ENCODE assay signal across 8 cellular contexts in genomic region chr2:221571108-221571390, GRCh38. TPM values are rescaled to one million over a fixed set of nuclear protein-coding genes. Genes with fewer than 3 reads are reported as not detected.
A peak's percentile ranks its signal among the peaks of the same experiment; 100 is the strongest.
DNase-seq lines count a peak whose midpoint lies in the region; ATAC-seq and TF ChIP-seq lines count a peak whose summit lies in the region.

No MANE protein-coding gene starts in this region.

- H3K4me1 Mint-ChIP-seq in CD4-positive, alpha-beta memory T cell = peaks cover 40 to 66% (median 54%) of the 10 kb centered on the region in 4 donors
- peaks cover 30 to 31% of the 10 kb centered on the region in 2 donors for H3K4me1 Mint-ChIP-seq in natural killer cell treated with Interleukin-12 subunit alpha and Interleukin-12 subunit beta and Interleukin-15 and Interleukin-18, amount 100 ng/mL, for 72 hours (ENCODE audit: low read depth in 2 of 2)

- no peaks in the 10 kb centered on the region for H3K9me3 ChIP-seq in CD4-positive, alpha-beta memory T cell (ENCODE audit: control insufficient read depth in 1 of 2, low read length in 2 of 2)
- H3K9me3 ChIP-seq in SJSA1 (replicated peaks) (no peaks in the 10 kb centered on the region), Karpas-422 (ENCODE audit: low read length) (no peaks in the 10 kb centered on the region)

- no peaks in the 10 kb centered on the region for H3K9me3 Mint-ChIP-seq in CD4-positive, alpha-beta memory T cell
- no peaks in the 10 kb centered on the region for H3K9me3 Mint-ChIP-seq in natural killer cell treated with Interleukin-12 subunit alpha and Interleukin-12 subunit beta and Interleukin-15 and Interleukin-18, amount 100 ng/mL, for 72 hours

- H3K79me2 ChIP-seq in Karpas-422 (ENCODE audit: low read length) = no peaks in the 10 kb centered on the region

- ATAC-seq in natural killer cell treated with Interleukin-12 subunit alpha and Interleukin-12 subunit beta and Interleukin-15 and Interleukin-18, amount 100 ng/mL, for 72 hours = no peak
- ATAC-seq in HG02973 (IDR thresholded peaks at IDR 0.05; ENCODE audit: unreplicated experiment) (no peak), HG02938 (IDR thresholded peaks at IDR 0.05; ENCODE audit: unreplicated experiment) (no peak)

- CTCF ChIA-PET in CD4-positive, alpha-beta memory T cell (lab: Charles Lee; ENCODE audit: partially characterized antibody) = interaction anchor here (1.0 to 4.9 kb wide), 4 partner anchors 41 to 137 kb away, joined by 3 to 46 read pairs (median 6); no protein-coding TSS in a partner anchor

- no peaks in the 10 kb centered on the region for H4K20me1 ChIP-seq in Karpas-422 (ENCODE audit: insufficient read depth, low read depth, low read length)

- no peaks in the 10 kb centered on the region for H3K36me3 ChIP-seq in CD4-positive, alpha-beta memory T cell (ENCODE audit: insufficient read depth, low read length)
- H3K36me3 ChIP-seq in SJSA1 = no peaks in the 10 kb centered on the region
- H3K36me3 ChIP-seq in Karpas-422 (ENCODE audit: insufficient read depth, low read length) = no peaks in the 10 kb centered on the region

- POLR2A ChIA-PET in CD4-positive, alpha-beta memory T cell (lab: Charles Lee; ENCODE audit: partially characterized antibody) = interaction anchor here (0.6 to 5.9 kb wide), 14 partner anchors 9 to 147 kb away, joined by 3 to 160 read pairs (median 4); no protein-coding TSS in a partner anchor

- intact Hi-C loops in CD4-positive, alpha-beta memory T cell (cut with micrococcal nuclease) = loop anchor here (5.0 to 10.0 kb wide), 4 partner anchors 149 to 1974 kb away; partner anchors contain the start of gene STK11IP
- intact Hi-C loops in dorsolateral prefrontal cortex (cut with DNase I) = loop anchor here (5.0 kb wide), 2 partner anchors 396 to 1834 kb away; no protein-coding TSS in a partner anchor

- TF ChIP-seq CTCF in dorsolateral prefrontal cortex (IDR thresholded peaks at IDR 0.05 in 54 of 56, conservative IDR thresholded peaks at IDR 0.05 in 2 of 56; ENCODE audit: low read depth in 1 of 56, partially characterized antibody in 56 of 56) = no peak

- H3K27me3 ChIP-seq in CD4-positive, alpha-beta memory T cell (ENCODE audit: insufficient read depth, low read length) = peaks cover 6% of the 10 kb centered on the region
- H3K27me3 ChIP-seq in SJSA1 (replicated peaks) = peaks cover 21% of the 10 kb centered on the region
- H3K27me3 ChIP-seq in dorsolateral prefrontal cortex = peaks cover 0 to 43% (median 0%) of the 10 kb centered on the region in 45 donors
- H3K27me3 ChIP-seq in Karpas-422 (ENCODE audit: low read length) = no peaks in the 10 kb centered on the region

- no peak overlapping the region for H3K9ac ChIP-seq in Karpas-422 (ENCODE audit: low read length)

- no peak overlapping the region for H3K4me2 ChIP-seq in Karpas-422 (ENCODE audit: low read depth, low read length, poor library complexity, severe bottlenecking)

- peak overlapping the region; percentile 85 to 99 (median 95) for H3K27ac Mint-ChIP-seq in CD4-positive, alpha-beta memory T cell
- H3K27ac Mint-ChIP-seq in natural killer cell treated with Interleukin-12 subunit alpha and Interleukin-12 subunit beta and Interleukin-15 and Interleukin-18, amount 100 ng/mL, for 72 hours = peak overlapping the region in 1 of 2 donors; percentile 21

- peak overlapping the region; percentile 79 for H3K27ac ChIP-seq in CD4-positive, alpha-beta memory T cell (ENCODE audit: low read depth, low read length)
- H3K27ac ChIP-seq in SJSA1 = no peak overlapping the region
- H3K27ac ChIP-seq in dorsolateral prefrontal cortex = peak overlapping the region in 37 of 59 donors; percentile 15 to 94 (median 81)
- H3K27ac ChIP-seq in Karpas-422 (ENCODE audit: low read length) = no peak overlapping the region

- H2AFZ ChIP-seq in Karpas-422 (ENCODE audit: low read length) = no peak overlapping the region

- peaks cover 57% of the 10 kb centered on the region for H3K4me1 ChIP-seq in CD4-positive, alpha-beta memory T cell (ENCODE audit: insufficient read depth, low read length)
- H3K4me1 ChIP-seq in SJSA1 (replicated peaks) = peaks cover 34% of the 10 kb centered on the region
- peaks cover 28% of the 10 kb centered on the region for H3K4me1 ChIP-seq in Karpas-422 (ENCODE audit: low read length)

- no peaks in the 10 kb centered on the region for H3K9me2 ChIP-seq in Karpas-422 (replicated peaks; ENCODE audit: insufficient read depth, low read length)

- peak overlapping the region; percentile 94 to 99 (median 96) for H3K4me3 Mint-ChIP-seq in CD4-positive, alpha-beta memory T cell
- H3K4me3 Mint-ChIP-seq in natural killer cell treated with Interleukin-12 subunit alpha and Interleukin-12 subunit beta and Interleukin-15 and Interleukin-18, amount 100 ng/mL, for 72 hours = peak overlapping the region; percentile 96

- H3K36me3 Mint-ChIP-seq in CD4-positive, alpha-beta memory T cell = peaks cover 19 to 42% of the 10 kb centered on the region in 2 donors
- peaks cover 5% of the 10 kb centered on the region for H3K36me3 Mint-ChIP-seq in natural killer cell treated with Interleukin-12 subunit alpha and Interleukin-12 subunit beta and Interleukin-15 and Interleukin-18, amount 100 ng/mL, for 72 hours

- peaks cover 12 to 19% of the 10 kb centered on the region in 2 donors for H3K27me3 Mint-ChIP-seq in CD4-positive, alpha-beta memory T cell
- H3K27me3 Mint-ChIP-seq in natural killer cell treated with Interleukin-12 subunit alpha and Interleukin-12 subunit beta and Interleukin-15 and Interleukin-18, amount 100 ng/mL, for 72 hours = peaks cover 27 to 61% of the 10 kb centered on the region in 2 donors

- peak overlapping the region; percentile 88 to 90 for H3K4me3 ChIP-seq in CD4-positive, alpha-beta memory T cell (ENCODE audit: low read length in 2 of 2)
- H3K4me3 ChIP-seq in SJSA1 (peak overlapping the region; percentile 43), dorsolateral prefrontal cortex (peak overlapping the region; percentile 49 to 94 (median 83)), Karpas-422 (ENCODE audit: low read length) (no peak overlapping the region)

- peak; percentile 56 to 71 (median 60) for DNase-seq in CD4-positive, alpha-beta memory T cell
- DNase-seq in SJSA1 (ENCODE audit: low read depth in 1 of 2, low spot score in 2 of 2) (no peak), dorsolateral prefrontal cortex (peak in 2 of 10 donors; percentile 37 to 39), middle frontal gyrus (ENCODE audit: extremely low spot score, low spot score) (no peak), Karpas-422 (no peak)
- no peak for DNase-seq in natural killer cell treated with Interleukin-12 subunit alpha and Interleukin-12 subunit beta and Interleukin-15 and Interleukin-18, amount 100 ng/mL, for 72 hours (ENCODE audit: low spot score)

RNA-seq across cellular contexts. Expression of gene EPHA4, which starts 1.1 kb away (rescaled TPM):
- 100 to 1,000 TPM; 131 to 132 TPM for total RNA-seq in CD4-positive, alpha-beta memory T cell
- polyA plus RNA-seq in CD4-positive, alpha-beta memory T cell = 10 to 100 TPM; 20.9 to 29.0 TPM
- total RNA-seq in SJSA1 (2014; rRNA removed; shearing (Covaris generic)) = 1.3 and 2.7 TPM in 2 replicates
- 100 to 1,000 TPM in 117 of 120 experiments, 10 to 100 TPM in 3; 61.1 to 341 (median 199) TPM for total RNA-seq in dorsolateral prefrontal cortex
- total RNA-seq in natural killer cell treated with Interleukin-12 subunit alpha and Interleukin-12 subunit beta and Interleukin-15 and Interleukin-18, amount 100 ng/mL, for 72 hours = 10 to 100 TPM in 1 of 2 donors, 1 to 10 TPM in 1; 9.7 to 20.7 TPM
- total RNA-seq in Karpas-422 (2014; rRNA removed; shearing (Covaris generic); ENCODE audit: low replicate concordance) = not detected in 2 replicates

Comparison
In these comparisons a context has a peak if more than half of its experiments do, and no peak if none do; other contexts are left out.
1. DNase-seq: peak in CD4-positive, alpha-beta memory T cell (5 of 5); none in SJSA1 (0 of 2), natural killer cell treated with Interleukin-12 subunit alpha and Interleukin-12 subunit beta and Interleukin-15 and Interleukin-18, amount 100 ng/mL, for 72 hours (single experiment), middle frontal gyrus (single experiment) and Karpas-422 (single experiment).
2. H3K27ac ChIP-seq: peak in CD4-positive, alpha-beta memory T cell (single experiment) and dorsolateral prefrontal cortex (37 of 59); none in SJSA1 (single experiment) and Karpas-422 (single experiment).